ENCODE assay signal across 13 cellular contexts in the genomic region with DNA sequence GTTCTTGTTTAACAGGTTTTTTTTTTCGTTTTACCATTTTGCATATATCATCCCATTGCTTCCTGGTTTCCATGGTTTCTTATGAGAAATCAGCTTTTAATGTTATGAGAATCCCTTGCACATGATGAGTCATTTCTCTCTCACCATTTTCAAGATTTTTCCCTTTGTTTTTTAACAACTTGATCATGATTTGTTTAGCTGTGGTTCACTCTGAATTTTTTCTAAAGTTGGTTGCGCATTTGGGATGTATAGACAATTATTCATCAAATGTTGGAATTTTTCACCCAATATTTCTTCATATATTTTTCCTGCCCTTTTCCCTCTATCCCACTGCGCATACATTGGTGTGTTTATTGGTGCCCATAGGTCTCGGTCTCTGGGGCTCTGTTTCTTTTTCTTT. TPM values are rescaled to one million over a fixed set of nuclear protein-coding genes. Genes with fewer than 3 reads are reported as not detected.
DNase-seq lines count a peak whose midpoint lies in the region; ATAC-seq and TF ChIP-seq lines count a peak whose summit lies in the region.
"Had no signal": no experiment of that assay in that cellular context is flagged by ENCODE, and none has a peak within 500 bp of the region (broad histone marks: within the 10 kb centered on the region; RNA-seq: fewer than 3 reads in every experiment).

No MANE protein-coding gene starts in this region.

- H2AFZ ChIP-seq in PC-9 (no peak overlapping the region), Karpas-422 (ENCODE audit: low read length) (no peak overlapping the region)

- no peak for ATAC-seq in psoas muscle
- ATAC-seq in HG02759 (IDR thresholded peaks at IDR 0.05; ENCODE audit: unreplicated experiment), result no peak
- ATAC-seq in HG03175 (IDR thresholded peaks at IDR 0.05; ENCODE audit: unreplicated experiment), result no peak
- no peak for ATAC-seq in HG02642 (IDR thresholded peaks at IDR 0.05; ENCODE audit: poor library complexity, unreplicated experiment)
- ATAC-seq: activated CD4-positive, alpha-beta T cell treated with anti-CD3 and anti-CD28 coated beads for 36 hours had no signal

- no peaks in the 10 kb centered on the region; the same call in 1 of the 2 replicates for H3K36me3 ChIP-seq in PC-9 (ENCODE audit: low read depth)
- no peaks in the 10 kb centered on the region for H3K36me3 ChIP-seq in psoas muscle (ENCODE audit: insufficient read depth in 1 of 2, low read depth in 1 of 2)
- no peaks in the 10 kb centered on the region for H3K36me3 ChIP-seq in Karpas-422 (ENCODE audit: insufficient read depth, low read length)
- H3K36me3 ChIP-seq: neutrophil had no signal

- intact Hi-C loops in PC-9 (cut with micrococcal nuclease; ENCODE audit: unreplicated experiment) (loop anchor here (5.0 kb wide), 1 partner anchor 67 kb away; no protein-coding TSS in a partner anchor), psoas muscle (cut with DNase I) (no loop called here)

- H3K27ac ChIP-seq in PC-9 (peak overlapping the region; percentile 88), psoas muscle (peak overlapping the region; percentile 96), Karpas-422 (ENCODE audit: low read length) (no peak overlapping the region)
- H3K27ac ChIP-seq: neutrophil had no signal

- POLR2A ChIA-PET in PC-9 (lab: Charles Lee; ENCODE audit: unreplicated experiment), result interaction anchor here (0.6 to 0.8 kb wide), 2 partner anchors 18 to 42 kb away, joined by 3 to 8 read pairs; a partner anchor contains a TSS

- WGBS in psoas muscle, 3 donors, result 94 to 98% (median 97%) methylated on average over 4 of the region's 4 CpGs

- in situ Hi-C loops in Caki2 (cut with HindIII; ENCODE audit: low pct_unique_long_range_greater_than_20kb, low sequenced_read_pairs), result no loop called here

- peak; percentile 30 for DNase-seq in Caki2 (ENCODE audit: low read depth)
- DNase-seq in PC-9, result peak in 1 of 2 experiments; percentile 98
- peak; percentile 86 for DNase-seq in epithelial cell of esophagus (ENCODE audit: low read depth)
- no peak for DNase-seq in psoas muscle
- DNase-seq in Karpas-422, result no peak
- DNase-seq: activated CD4-positive, alpha-beta T cell treated with anti-CD3 and anti-CD28 coated beads for 36 hours; H7; NCI-H187; NCI-H774 had no signal

- no peak overlapping the region for H3K4me3 ChIP-seq in PC-9
- no peak overlapping the region for H3K4me3 ChIP-seq in epithelial cell of esophagus (ENCODE audit: low read length)
- H3K4me3 ChIP-seq in psoas muscle, result no peak overlapping the region
- H3K4me3 ChIP-seq in Karpas-422 (ENCODE audit: low read length), result no peak overlapping the region

- no peak overlapping the region for H3K9ac ChIP-seq in Karpas-422 (ENCODE audit: low read length)

- no peaks in the 10 kb centered on the region for H3K79me2 ChIP-seq in PC-9 (ENCODE audit: low read depth)
- no peaks in the 10 kb centered on the region for H3K79me2 ChIP-seq in Karpas-422 (ENCODE audit: low read length)

- H3K27me3 ChIP-seq in PC-9 (ENCODE audit: insufficient read depth, low read depth) (no peaks in the 10 kb centered on the region), psoas muscle (ENCODE audit: insufficient read depth in 3 of 3, low read length in 2 of 3) (no peaks in the 10 kb centered on the region), Karpas-422 (ENCODE audit: low read length) (no peaks in the 10 kb centered on the region; the same call in 1 of the 2 replicates)
- H3K27me3 ChIP-seq: neutrophil had no signal

- H4K20me1 ChIP-seq in PC-9 (ENCODE audit: insufficient read depth) (no peaks in the 10 kb centered on the region), Karpas-422 (ENCODE audit: insufficient read depth, low read depth, low read length) (no peaks in the 10 kb centered on the region)

- no TSS peak for BruUV-seq in PC-9 (replicated peaks; lab: Mats Ljungman, UMichigan)

- peaks cover 40% of the 10 kb centered on the region for H3F3A ChIP-seq in PC-9 (ENCODE audit: insufficient read depth, low read depth)

- H3K9me2 ChIP-seq in PC-9 (ENCODE audit: insufficient read depth), result no peaks in the 10 kb centered on the region
- H3K9me2 ChIP-seq in Karpas-422 (replicated peaks; ENCODE audit: insufficient read depth, low read length), result no peaks in the 10 kb centered on the region

- no peak for TF ChIP-seq CTCF in PC-9 (conservative IDR thresholded peaks at IDR 0.05)
- no peak for TF ChIP-seq CTCF in epithelial cell of esophagus (IDR thresholded peaks at IDR 0.05; ENCODE audit: insufficient read depth, low read depth, low read length, missing control alignments)
- TF ChIP-seq CTCF in psoas muscle (IDR thresholded peaks at IDR 0.05), result no peak

- CTCF ChIA-PET in PC-9 (lab: Charles Lee), result interaction anchor here (0.7 kb wide), 1 partner anchor 266 kb away, joined by 5 read pairs; no protein-coding TSS in a partner anchor

- H3K4me2 ChIP-seq in PC-9 (peak overlapping the region; percentile 67), Karpas-422 (ENCODE audit: low read depth, low read length, poor library complexity, severe bottlenecking) (no peak overlapping the region)

- H3K9me3 ChIP-seq in PC-9 (ENCODE audit: insufficient read depth, low read depth) (peaks cover 20% of the 10 kb centered on the region), psoas muscle (no peaks in the 10 kb centered on the region), Karpas-422 (ENCODE audit: low read length) (no peaks in the 10 kb centered on the region)
- H3K9me3 ChIP-seq: neutrophil had no signal

- H3K4me1 ChIP-seq in PC-9 (replicated peaks; ENCODE audit: insufficient read depth) (peaks cover 84% of the 10 kb centered on the region), psoas muscle (peaks cover 53% of the 10 kb centered on the region), Karpas-422 (ENCODE audit: low read length) (no peaks in the 10 kb centered on the region)

RNA-seq across cellular contexts. Expression of a gene that starts 42.4 kb away (rescaled TPM):
- total RNA-seq in Caki2 (2014; rRNA removed; shearing (Covaris generic); ENCODE audit: low replicate concordance), result 89.3 and 101 TPM in 2 replicates
- total RNA-seq in PC-9 (2021) (87.5 and 95.6 TPM in 2 replicates), psoas muscle (1,000 to 10,000 TPM; 1,036 to 1,643 (median 1,260) TPM)
- polyA plus RNA-seq in psoas muscle, result 1,000 to 10,000 TPM in 2 of 3 donors, 100 to 1,000 TPM in 1; 615 to 1,667 (median 1,547) TPM
- 8.4 and 17.8 TPM in 2 replicates for total RNA-seq in Karpas-422 (2014; rRNA removed; shearing (Covaris generic); ENCODE audit: low replicate concordance)

Comparison
In these comparisons a context has a peak if more than half of its experiments do, and no peak if none do; other contexts are left out.
1. DNase-seq: peak in Caki2 (single experiment) and epithelial cell of esophagus (single experiment); none in psoas muscle (0 of 2) and Karpas-422 (single experiment).
2. RNA of a gene that starts 42.4 kb away (total RNA-seq): 1,036 to 1,643 TPM in psoas muscle; 89.3 to 101 TPM in Caki2, 87.5 to 95.6 TPM in PC-9 and 8.4 to 17.8 TPM in Karpas-422; every median in the first group is over 10 times any median in the second.